In the genomic region with DNA sequence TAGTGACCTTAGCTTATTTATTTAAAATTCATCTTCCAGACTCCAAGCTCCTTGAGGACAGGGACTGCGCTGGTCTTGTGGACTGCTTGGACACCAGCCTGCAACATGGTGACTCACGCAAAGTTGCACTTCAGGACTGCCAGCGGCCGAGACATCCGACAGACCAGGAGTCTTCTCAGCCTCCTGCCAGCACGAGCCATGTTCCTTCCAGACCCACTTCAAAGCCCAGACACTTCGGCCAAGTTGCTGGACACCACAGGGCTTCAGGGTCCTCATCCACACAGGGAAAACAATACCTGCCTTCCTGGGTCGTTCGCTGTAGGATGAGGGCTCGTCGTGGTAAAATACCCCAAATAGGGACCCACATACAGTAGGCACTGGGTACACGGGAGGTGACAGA, we compare ENCODE assay signal across 24 cellular contexts.
A peak's percentile ranks its signal among the peaks of the same experiment; 100 is the strongest.
DNase-seq lines count a peak whose midpoint lies in the region; ATAC-seq and TF ChIP-seq lines count a peak whose summit lies in the region.
"Had no signal": no experiment of that assay in that cellular context is flagged by ENCODE, and none has a peak within 500 bp of the region (broad histone marks: within the 10 kb centered on the region; RNA-seq: fewer than 3 reads in every experiment).

No MANE protein-coding gene starts in this region.

- no peaks in the 10 kb centered on the region for H3K27me3 Mint-ChIP-seq in activated naive CD4-positive, alpha-beta T cell treated with anti-CD3 and anti-CD28 coated beads, Interleukin-2, amount 50 U/mL, for 24 hours

- no peak for TF ChIP-seq POLR2A in adrenal gland (IDR thresholded peaks at IDR 0.05)

- intact Hi-C loops in adrenal gland (cut with DNase I), result no loop called here

- peaks cover 7% of the 10 kb centered on the region for H3K36me3 Mint-ChIP-seq in activated naive CD4-positive, alpha-beta T cell treated with anti-CD3 and anti-CD28 coated beads, Interleukin-2, amount 50 U/mL, for 24 hours
- H3K36me3 Mint-ChIP-seq: IgD-negative memory B cell had no signal

- peak overlapping the region; percentile 51 for H3K27ac ChIP-seq in effector memory CD4-positive, alpha-beta T cell (ENCODE audit: insufficient read depth, low read length, poor library complexity, severe bottlenecking)
- no peak overlapping the region for H3K27ac ChIP-seq in adrenal gland
- H3K27ac ChIP-seq: body of pancreas, tibial nerve had no signal

- no peaks in the 10 kb centered on the region for H3K9me3 ChIP-seq in effector memory CD4-positive, alpha-beta T cell (ENCODE audit: control insufficient read depth, low read length)
- H3K9me3 ChIP-seq in adrenal gland (replicated peaks in 1 of 3), result no peaks in the 10 kb centered on the region
- H3K9me3 ChIP-seq: body of pancreas, tibial nerve had no signal

- no peak for TF ChIP-seq CTCF in adrenal gland (IDR thresholded peaks at IDR 0.05)

- peak overlapping the region; percentile 86 for H3K4me3 Mint-ChIP-seq in activated naive CD4-positive, alpha-beta T cell treated with anti-CD3 and anti-CD28 coated beads, Interleukin-2, amount 50 U/mL, for 24 hours
- H3K4me3 Mint-ChIP-seq: GM23338, IgD-negative memory B cell, mesothelial cell of epicardium, neural crest cell had no signal

- H3K4me3 ChIP-seq in effector memory CD4-positive, alpha-beta T cell (ENCODE audit: insufficient read depth, low read depth, low read length, poor library complexity, severe bottlenecking), result no peak overlapping the region
- H3K4me3 ChIP-seq in adrenal gland, result no peak overlapping the region
- H3K4me3 ChIP-seq: body of pancreas, GM12878, GM23338, tibial nerve had no signal

- H3K27ac Mint-ChIP-seq in activated naive CD4-positive, alpha-beta T cell treated with anti-CD3 and anti-CD28 coated beads, Interleukin-2, amount 50 U/mL, for 24 hours, result peak overlapping the region; percentile 99
- H3K27ac Mint-ChIP-seq: GM23338, IgD-negative memory B cell, mesothelial cell of epicardium, progenitor cell of endocrine pancreas had no signal

- peaks cover 96% of the 10 kb centered on the region for H3K4me1 Mint-ChIP-seq in activated naive CD4-positive, alpha-beta T cell treated with anti-CD3 and anti-CD28 coated beads, Interleukin-2, amount 50 U/mL, for 24 hours
- H3K4me1 Mint-ChIP-seq: neural crest cell had no signal

- ATAC-seq in GM18517 (IDR thresholded peaks at IDR 0.05; ENCODE audit: unreplicated experiment) (no peak), GM18519 (IDR thresholded peaks at IDR 0.05; ENCODE audit: low FRiP score, unreplicated experiment) (no peak), GM19035 (IDR thresholded peaks at IDR 0.05; ENCODE audit: unreplicated experiment) (no peak)
- ATAC-seq: body of pancreas, GM12878, GM23338, left lobe of liver had no signal

- peaks cover 33% of the 10 kb centered on the region for H3K36me3 ChIP-seq in effector memory CD4-positive, alpha-beta T cell (ENCODE audit: control insufficient read depth, insufficient read depth, low read length)
- no peaks in the 10 kb centered on the region for H3K36me3 ChIP-seq in adrenal gland (replicated peaks in 1 of 2)
- H3K36me3 ChIP-seq: tibial nerve had no signal

- H3K9me3 Mint-ChIP-seq in activated naive CD4-positive, alpha-beta T cell treated with anti-CD3 and anti-CD28 coated beads, Interleukin-2, amount 50 U/mL, for 24 hours, result no peaks in the 10 kb centered on the region
- H3K9me3 Mint-ChIP-seq: GM23338, mesothelial cell of epicardium, neural crest cell had no signal

- no peak for DNase-seq in activated naive CD4-positive, alpha-beta T cell (lab: John Stamatoyannopoulos, UW)
- DNase-seq in activated CD8-positive, alpha-beta memory T cell treated with anti-CD3 and anti-CD28 coated beads, Interleukin-2, amount 50 U/mL, for 4 hours, result peak; percentile 10
- no peak for DNase-seq in effector memory CD4-positive, alpha-beta T cell
- DNase-seq in adrenal gland, result no peak
- DNase-seq: activated CD4-positive, alpha-beta T cell treated with anti-CD3 and anti-CD28 coated beads, Interleukin-2, amount 50 U/mL, for 4 hours; activated gamma-delta T cell treated with Interleukin-2 at 50 U/mL for 16 hours; body of pancreas; DMS79; NCI-H1417 treated with DMSO at 0.1 percent for 48 hours; NCI-H524 treated with DMSO at 0.1 percent for 48 hours; stimulated activated CD4-positive, alpha-beta T cell treated with anti-CD3 and anti-CD28 coated beads, Interleukin-2, amount 100 ng/mL, for 24 hours; stimulated activated naive CD4-positive, alpha-beta T cell treated with Interleukin-2 at 50 U/mL for 16 hours had no signal

- H3K4me1 ChIP-seq in effector memory CD4-positive, alpha-beta T cell (ENCODE audit: control insufficient read depth, insufficient read depth, low read length, poor library complexity, severe bottlenecking), result peaks cover 88% of the 10 kb centered on the region
- H3K4me1 ChIP-seq in adrenal gland (replicated peaks in 1 of 2), result no peaks in the 10 kb centered on the region
- H3K4me1 ChIP-seq: body of pancreas had no signal

- 89 to 94% (median 93%) methylated on average over 10 to 12 of the region's 12 CpGs for WGBS in adrenal gland, 4 donors

- no peaks in the 10 kb centered on the region for H3K27me3 ChIP-seq in effector memory CD4-positive, alpha-beta T cell (replicated peaks; ENCODE audit: control insufficient read depth, insufficient read depth, low read length, poor library complexity, severe bottlenecking)
- peaks cover 4% of the 10 kb centered on the region for H3K27me3 ChIP-seq in adrenal gland
- H3K27me3 ChIP-seq: body of pancreas had no signal
